Comparison of ENCODE assay signal across 27 cellular contexts in genomic region chr4:8836664-8837171, GRCh38. TPM values are rescaled to one million over a fixed set of nuclear protein-coding genes. Genes with fewer than 3 reads are reported as not detected.
DNase-seq lines count a peak whose midpoint lies in the region; ATAC-seq and TF ChIP-seq lines count a peak whose summit lies in the region.
"Had no signal": no experiment of that assay in that cellular context is flagged by ENCODE, and none has a peak within 500 bp of the region (broad histone marks: within the 10 kb centered on the region; RNA-seq: fewer than 3 reads in every experiment).

No MANE protein-coding gene starts in this region.

- no peak overlapping the region for H3K4me3 ChIP-seq in tibial artery
- H3K4me3 ChIP-seq: prostate gland, uterus had no signal

- DNase-seq in activated CD8-positive, alpha-beta memory T cell treated with anti-CD3 and anti-CD28 coated beads for 24 hours, result peak; percentile 21
- DNase-seq in activated CD8-positive, alpha-beta memory T cell treated with anti-CD3 and anti-CD28 coated beads, Interleukin-2, amount 10 ng/mL, durations not matched to agents 7 days and 5 days, result no peak
- DNase-seq in activated B cell treated with CpG ODN at 0.5 μM for 24 hours (peak; percentile 1), nephron progenitor cell (no peak), tibial artery (peak; percentile 7 to 12), NCI-H526 (lab: John Stamatoyannopoulos, UW) (no peak)
- DNase-seq: activated CD4-positive, alpha-beta T cell treated with anti-CD3 and anti-CD28 coated beads, Interleukin-2, amount 10 ng/mL, durations not matched to agents 24 days and 14 days; activated gamma-delta T cell; activated naive CD8-positive, alpha-beta T cell treated with anti-CD3 and anti-CD28 coated beads, Interleukin-2, amount 50 U/mL, for 24 hours; activated T-cell treated with anti-CD3 and anti-CD28 coated beads, Interleukin-2, amount 50 U/mL, for 4 hours; Karpas-422; NCI-H1417; NCI-H2081; NCI-H2227 treated with DMSO at 0.1 percent for 48 hours; SHP77 treated with DMSO at 0.1 percent for 48 hours; stimulated activated CD4-positive, alpha-beta T cell treated with anti-CD3 and anti-CD28 coated beads, Interleukin-4, amount 100 ng/mL, for 1 hour had no signal

- H3K27me3 Mint-ChIP-seq in activated CD8-positive, alpha-beta memory T cell treated with anti-CD3 and anti-CD28 coated beads, Interleukin-2, amount 10 ng/mL, durations not matched to agents 7 days and 5 days, result no peaks in the 10 kb centered on the region
- H3K27me3 Mint-ChIP-seq in activated B cell treated with CpG ODN at 0.5 μM for 24 hours, result no peaks in the 10 kb centered on the region
- peaks cover 24% of the 10 kb centered on the region for H3K27me3 Mint-ChIP-seq in nephron progenitor cell (ENCODE audit: low read depth, poor library complexity)
- H3K27me3 Mint-ChIP-seq: activated CD4-positive, alpha-beta T cell treated with anti-CD3 and anti-CD28 coated beads, Interleukin-2, amount 10 ng/mL, durations not matched to agents 24 days and 14 days had no signal

- H3K27me3 ChIP-seq in tibial artery, result peaks cover 0 to 43% of the 10 kb centered on the region in 2 donors
- H3K27me3 ChIP-seq: uterus had no signal

- H3K36me3 Mint-ChIP-seq in activated CD8-positive, alpha-beta memory T cell treated with anti-CD3 and anti-CD28 coated beads, Interleukin-2, amount 10 ng/mL, durations not matched to agents 7 days and 5 days, result no peaks in the 10 kb centered on the region
- H3K36me3 Mint-ChIP-seq in activated B cell treated with CpG ODN at 0.5 μM for 24 hours (ENCODE audit: low read depth), result no peaks in the 10 kb centered on the region
- no peaks in the 10 kb centered on the region for H3K36me3 Mint-ChIP-seq in nephron progenitor cell (ENCODE audit: low read depth)
- H3K36me3 Mint-ChIP-seq: mesothelial cell of epicardium had no signal

- POLR2A ChIA-PET in activated B cell treated with CpG ODN at 0.5 μM for 24 hours (lab: Charles Lee), result no interaction called here

- intact Hi-C loops in activated B cell treated with CpG ODN at 0.5 μM for 24 hours (cut with micrococcal nuclease), result no loop called here
- intact Hi-C loops in tibial artery (cut with DNase I; ENCODE audit: low total_unique reads), result no loop called here

- no peaks in the 10 kb centered on the region for H3K36me3 ChIP-seq in tibial artery
- H3K36me3 ChIP-seq: prostate gland, uterus had no signal

- ATAC-seq in activated CD8-positive, alpha-beta memory T cell treated with anti-CD3 and anti-CD28 coated beads, Interleukin-2, amount 10 ng/mL, durations not matched to agents 7 days and 5 days, result no peak
- ATAC-seq in activated B cell treated with CpG ODN at 0.5 μM for 24 hours (ENCODE audit: low read depth) (no peak), GM21528 (IDR thresholded peaks at IDR 0.05; ENCODE audit: low FRiP score, unreplicated experiment) (no peak), HG02588 (IDR thresholded peaks at IDR 0.05; ENCODE audit: unreplicated experiment) (no peak)
- ATAC-seq: activated naive CD8-positive, alpha-beta T cell treated with anti-CD3 and anti-CD28 coated beads, Interleukin-2, amount 50 U/mL, for 24 hours; activated T-cell treated with anti-CD3 and anti-CD28 coated beads, Interleukin-2, amount 50 U/mL, for 4 hours had no signal

- H3K4me1 Mint-ChIP-seq in activated CD8-positive, alpha-beta memory T cell treated with anti-CD3 and anti-CD28 coated beads, Interleukin-2, amount 10 ng/mL, durations not matched to agents 7 days and 5 days, result no peaks in the 10 kb centered on the region
- H3K4me1 Mint-ChIP-seq in activated B cell treated with CpG ODN at 0.5 μM for 24 hours, result no peaks in the 10 kb centered on the region
- H3K4me1 Mint-ChIP-seq in nephron progenitor cell, result peaks cover 15% of the 10 kb centered on the region
- H3K4me1 Mint-ChIP-seq: activated CD4-positive, alpha-beta T cell treated with anti-CD3 and anti-CD28 coated beads, Interleukin-2, amount 10 ng/mL, durations not matched to agents 24 days and 14 days; activated naive CD8-positive, alpha-beta T cell treated with anti-CD3 and anti-CD28 coated beads, Interleukin-2, amount 50 U/mL, for 24 hours had no signal

- peaks cover 0 to 4% (median 0%) of the 10 kb centered on the region in 3 donors for H3K9me3 ChIP-seq in tibial artery
- H3K9me3 ChIP-seq: Caco-2, prostate gland, uterus had no signal

- TF ChIP-seq CTCF in activated B cell treated with CpG ODN at 0.5 μM for 24 hours (IDR thresholded peaks at IDR 0.05) (no peak), nephron progenitor cell (IDR thresholded peaks at IDR 0.05) (no peak), tibial artery (IDR thresholded peaks at IDR 0.05) (no peak)

- no peaks in the 10 kb centered on the region for H3K4me1 ChIP-seq in tibial artery
- H3K4me1 ChIP-seq: Caco-2, prostate gland, uterus had no signal

- no peak overlapping the region for H3K27ac Mint-ChIP-seq in activated CD8-positive, alpha-beta memory T cell treated with anti-CD3 and anti-CD28 coated beads, Interleukin-2, amount 10 ng/mL, durations not matched to agents 7 days and 5 days
- no peak overlapping the region for H3K27ac Mint-ChIP-seq in activated B cell treated with CpG ODN at 0.5 μM for 24 hours
- peak overlapping the region; percentile 34 for H3K27ac Mint-ChIP-seq in nephron progenitor cell
- H3K27ac Mint-ChIP-seq: activated CD4-positive, alpha-beta T cell treated with anti-CD3 and anti-CD28 coated beads, Interleukin-2, amount 10 ng/mL, durations not matched to agents 24 days and 14 days; activated naive CD8-positive, alpha-beta T cell treated with anti-CD3 and anti-CD28 coated beads, Interleukin-2, amount 50 U/mL, for 24 hours had no signal

- CTCF ChIA-PET in activated CD8-positive, alpha-beta memory T cell treated with anti-CD3 and anti-CD28 coated beads, Interleukin-2, amount 10 ng/mL, durations not matched to agents 7 days and 5 days (lab: Charles Lee), result no interaction called here
- CTCF ChIA-PET in activated B cell treated with CpG ODN at 0.5 μM for 24 hours (lab: Charles Lee), result no interaction called here

- H3K9me3 Mint-ChIP-seq in activated CD8-positive, alpha-beta memory T cell treated with anti-CD3 and anti-CD28 coated beads, Interleukin-2, amount 10 ng/mL, durations not matched to agents 7 days and 5 days (ENCODE audit: low read depth), result no peaks in the 10 kb centered on the region
- H3K9me3 Mint-ChIP-seq in activated B cell treated with CpG ODN at 0.5 μM for 24 hours, result no peaks in the 10 kb centered on the region
- no peaks in the 10 kb centered on the region for H3K9me3 Mint-ChIP-seq in nephron progenitor cell
- H3K9me3 Mint-ChIP-seq: activated CD4-positive, alpha-beta T cell treated with anti-CD3 and anti-CD28 coated beads, Interleukin-2, amount 10 ng/mL, durations not matched to agents 24 days and 14 days; activated naive CD8-positive, alpha-beta T cell treated with anti-CD3 and anti-CD28 coated beads, Interleukin-2, amount 50 U/mL, for 24 hours; activated T-cell treated with anti-CD3 and anti-CD28 coated beads, Interleukin-2, amount 50 U/mL, for 4 hours; mesothelial cell of epicardium had no signal

- H3K27ac ChIP-seq in tibial artery, result no peak overlapping the region
- H3K27ac ChIP-seq: C4-2B, HL-60, prostate gland, uterus had no signal

- no peak overlapping the region for H3K4me3 Mint-ChIP-seq in activated CD8-positive, alpha-beta memory T cell treated with anti-CD3 and anti-CD28 coated beads, Interleukin-2, amount 10 ng/mL, durations not matched to agents 7 days and 5 days
- H3K4me3 Mint-ChIP-seq in activated B cell treated with CpG ODN at 0.5 μM for 24 hours, result no peak overlapping the region
- no peak overlapping the region for H3K4me3 Mint-ChIP-seq in nephron progenitor cell
- H3K4me3 Mint-ChIP-seq: activated CD4-positive, alpha-beta T cell treated with anti-CD3 and anti-CD28 coated beads, Interleukin-2, amount 10 ng/mL, durations not matched to agents 24 days and 14 days; activated naive CD8-positive, alpha-beta T cell treated with anti-CD3 and anti-CD28 coated beads, Interleukin-2, amount 50 U/mL, for 24 hours; activated T-cell treated with anti-CD3 and anti-CD28 coated beads, Interleukin-2, amount 50 U/mL, for 4 hours; mesothelial cell of epicardium had no signal

RNA-seq across cellular contexts. Expression of gene HMX1, which starts 34.9 kb away (rescaled TPM):
- total RNA-seq in activated CD8-positive, alpha-beta memory T cell treated with anti-CD3 and anti-CD28 coated beads, Interleukin-2, amount 10 ng/mL, durations not matched to agents 7 days and 5 days, result not detected
- total RNA-seq in activated B cell treated with CpG ODN at 0.5 μM for 24 hours, result not detected in 2 replicates
- total RNA-seq: A172; activated CD4-positive, alpha-beta T cell treated with anti-CD3 and anti-CD28 coated beads, Interleukin-2, amount 10 ng/mL, durations not matched to agents 24 days and 14 days; activated CD8-positive, alpha-beta memory T cell treated with anti-CD3 and anti-CD28 coated beads for 36 hours; activated T-cell treated with anti-CD3 and anti-CD28 coated beads, Interleukin-2, amount 50 U/mL, for 4 hours; liver had no signal

Comparison
In these comparisons a context has a peak if more than half of its experiments do, and no peak if none do; other contexts are left out.
1. DNase-seq: peak in activated CD8-positive, alpha-beta memory T cell treated with anti-CD3 and anti-CD28 coated beads for 24 hours (single experiment), activated B cell treated with CpG ODN at 0.5 μM for 24 hours (single experiment) and tibial artery (2 of 2); none in activated CD8-positive, alpha-beta memory T cell treated with anti-CD3 and anti-CD28 coated beads, Interleukin-2, amount 10 ng/mL, durations not matched to agents 7 days and 5 days (single experiment), nephron progenitor cell (single experiment) and NCI-H526 (0 of 2).